Comparison of ENCODE assay signal across 3 cellular contexts in genomic region chr18:58653144-58653722, GRCh38. TPM values are rescaled to one million over a fixed set of nuclear protein-coding genes. Genes with fewer than 3 reads are reported as not detected.
"Had no signal": no experiment of that assay in that cellular context is flagged by ENCODE, and none has a peak within 500 bp of the region (broad histone marks: within the 10 kb centered on the region; RNA-seq: fewer than 3 reads in every experiment).

No MANE protein-coding gene starts in this region.

RNA-seq across cellular contexts. Expression of gene ALPK2, which starts 24.3 kb away (rescaled TPM):
- total RNA-seq: activated CD4-positive, alpha-beta T cell treated with anti-CD3 and anti-CD28 coated beads, Interleukin-2, amount 10 ng/mL, durations not matched to agents 7 days and 5 days; neural crest cell had no signal
- polyA plus RNA-seq: naive thymus-derived CD8-positive, alpha-beta T cell had no signal
